Comparison of ENCODE assay signal across 7 cellular contexts in genomic region chr11:90756617-90757016, GRCh38.
"Had no signal": no experiment of that assay in that cellular context is flagged by ENCODE, and none has a peak within 500 bp of the region (broad histone marks: within the 10 kb centered on the region; RNA-seq: fewer than 3 reads in every experiment).

No MANE protein-coding gene starts in this region.

- H3K4me3 ChIP-seq: GM12878 had no signal

- ATAC-seq: GM12878 had no signal

- DNase-seq: GDM1, GF-D8 had no signal

- FAIRE-seq: GM12878, GM12891, GM12892, GM18507, GM19239 had no signal
